8 cellular contexts compared by ENCODE assay signal in genomic region chr3:156675744-156676466, GRCh38. TPM values are rescaled to one million over a fixed set of nuclear protein-coding genes. Genes with fewer than 3 reads are reported as not detected.
DNase-seq lines count a peak whose midpoint lies in the region; ATAC-seq and TF ChIP-seq lines count a peak whose summit lies in the region.

No MANE protein-coding gene starts in this region.

- in situ Hi-C loops in G401 (cut with HindIII; ENCODE audit: low sequenced_read_pairs), result no loop called here
- in situ Hi-C loops in GM13976 (cut with MboI; ENCODE audit: low sequenced_read_pairs, unreplicated experiment), result loop anchor here (5.0 to 10.0 kb wide), 2 partner anchors 406 to 459 kb away; no protein-coding TSS in a partner anchor

- TF ChIP-seq CTCF in GM13976 (IDR thresholded peaks at IDR 0.05; ENCODE audit: borderline replicate concordance, control extremely low read depth, extremely low read depth, insufficient read depth, missing control alignments), result no peak

- peaks cover 51% of the 10 kb centered on the region for H3K4me1 Mint-ChIP-seq in T-helper 17 cell

- H3K36me3 Mint-ChIP-seq in T-helper 17 cell (ENCODE audit: low read depth), result peaks cover 4% of the 10 kb centered on the region

- H3K9me3 ChIP-seq in T-helper 17 cell (ENCODE audit: control insufficient read depth, low read length, poor library complexity, severe bottlenecking), result no peaks in the 10 kb centered on the region

- peak overlapping the region; percentile 87 for H3K27ac ChIP-seq in caudate nucleus (ENCODE audit: low read depth, low read length)

- no peaks in the 10 kb centered on the region for H3K27me3 Mint-ChIP-seq in T-helper 17 cell

- DNase-seq in G401 (ENCODE audit: low spot score) (peak; percentile 39), MV-4-11 (lab: John Stamatoyannopoulos, UW) (peak; percentile 30), T-helper 17 cell (peak in 1 of 3 donors; percentile 12), caudate nucleus (lab: John Stamatoyannopoulos, UW) (peak in 4 of 61 donors; percentile 2 to 44 (median 11)), left kidney (ENCODE audit: low read depth, low spot score) (peak; percentile 54), midbrain (lab: John Stamatoyannopoulos, UW) (no peak), GM13976 (ENCODE audit: low spot score) (no peak)
- peak; percentile 33 for DNase-seq in stimulated activated CD8-positive, alpha-beta memory T cell treated with anti-CD3 and anti-CD28 coated beads, Interleukin-4, amount 100 ng/mL, for 48 hours

- peak overlapping the region; percentile 94 for H3K27ac Mint-ChIP-seq in T-helper 17 cell

- ATAC-seq in T-helper 17 cell, result no peak

- H3K4me3 Mint-ChIP-seq in T-helper 17 cell, result peak overlapping the region; percentile 96

RNA-seq across cellular contexts. Expression of gene TIPARP, which starts 1.5 kb away (rescaled TPM):
- 26.5 and 33.1 TPM in 2 replicates for total RNA-seq in G401 (2014; rRNA removed; shearing (Covaris generic))
- total RNA-seq in T-helper 17 cell, result 100 to 1,000 TPM; 126 to 180 TPM

Comparison
In these comparisons a context has a peak if more than half of its experiments do, and no peak if none do; other contexts are left out.
1. DNase-seq: peak in G401 (single experiment), MV-4-11 (single experiment), left kidney (single experiment) and stimulated activated CD8-positive, alpha-beta memory T cell treated with anti-CD3 and anti-CD28 coated beads, Interleukin-4, amount 100 ng/mL, for 48 hours (single experiment); none in midbrain (single experiment) and GM13976 (single experiment).